ENCODE assay signal across 19 cellular contexts in the genomic region with DNA sequence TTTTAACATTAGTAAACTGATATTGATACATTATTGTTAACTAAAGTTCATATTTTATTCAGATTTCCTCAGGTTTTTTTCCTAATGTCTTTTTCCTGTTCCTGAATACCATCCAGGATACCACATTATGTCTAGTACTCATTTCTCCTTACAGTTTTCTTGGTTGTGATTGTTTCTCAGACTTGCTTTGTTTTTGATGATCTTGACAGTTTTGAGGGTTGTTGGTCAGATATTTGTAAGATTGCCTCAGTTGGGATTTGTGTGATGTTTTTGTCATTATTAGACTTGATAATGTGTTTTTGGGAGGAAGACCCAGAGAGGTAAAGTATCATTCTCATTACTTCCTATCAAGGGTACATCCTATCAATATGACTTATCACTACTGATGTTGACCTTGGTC. TPM values are rescaled to one million over a fixed set of nuclear protein-coding genes. Genes with fewer than 3 reads are reported as not detected.
DNase-seq lines count a peak whose midpoint lies in the region; ATAC-seq and TF ChIP-seq lines count a peak whose summit lies in the region.
"Had no signal": no experiment of that assay in that cellular context is flagged by ENCODE, and none has a peak within 500 bp of the region (broad histone marks: within the 10 kb centered on the region; RNA-seq: fewer than 3 reads in every experiment).

No MANE protein-coding gene starts in this region.

- H3K36me3 Mint-ChIP-seq in natural killer cell (no peaks in the 10 kb centered on the region), activated B cell treated with CpG ODN at 0.5 μM for 24 hours (ENCODE audit: low read depth) (peaks cover 2% of the 10 kb centered on the region), mesothelial cell of epicardium (no peaks in the 10 kb centered on the region)
- no peaks in the 10 kb centered on the region for H3K36me3 Mint-ChIP-seq in natural killer cell treated with Interleukin-12 subunit alpha and Interleukin-12 subunit beta and Interleukin-15 and Interleukin-18, amount 100 ng/mL, for 72 hours

- no peak overlapping the region for H2AFZ ChIP-seq in GM23248

- H3K9me3 Mint-ChIP-seq in natural killer cell (no peaks in the 10 kb centered on the region), activated B cell treated with CpG ODN at 0.5 μM for 24 hours (no peaks in the 10 kb centered on the region), mesothelial cell of epicardium (no peaks in the 10 kb centered on the region)
- H3K9me3 Mint-ChIP-seq in natural killer cell treated with Interleukin-12 subunit alpha and Interleukin-12 subunit beta and Interleukin-15 and Interleukin-18, amount 100 ng/mL, for 72 hours: no peaks in the 10 kb centered on the region

- H3K36me3 ChIP-seq in GM23248 (ENCODE audit: low read depth): no peaks in the 10 kb centered on the region
- H3K36me3 ChIP-seq: Peyer's patch had no signal

- in situ Hi-C loops in GM23248 (cut with MboI): no loop called here
- in situ Hi-C loops in G401 (cut with HindIII; ENCODE audit: low sequenced_read_pairs): no loop called here

- H3K4me3 Mint-ChIP-seq in natural killer cell: peak overlapping the region; percentile 43
- no peak overlapping the region for H3K4me3 Mint-ChIP-seq in natural killer cell treated with Interleukin-12 subunit alpha and Interleukin-12 subunit beta and Interleukin-15 and Interleukin-18, amount 100 ng/mL, for 72 hours
- no peak overlapping the region for H3K4me3 Mint-ChIP-seq in activated B cell treated with CpG ODN at 0.5 μM for 24 hours
- H3K4me3 Mint-ChIP-seq in mesothelial cell of epicardium: no peak overlapping the region

- peaks cover 62 to 65% of the 10 kb centered on the region in 2 donors for H3K4me1 Mint-ChIP-seq in natural killer cell
- H3K4me1 Mint-ChIP-seq in natural killer cell treated with Interleukin-12 subunit alpha and Interleukin-12 subunit beta and Interleukin-15 and Interleukin-18, amount 100 ng/mL, for 72 hours (ENCODE audit: low read depth in 2 of 2): peaks cover 31 to 36% of the 10 kb centered on the region in 2 donors
- H3K4me1 Mint-ChIP-seq in activated B cell treated with CpG ODN at 0.5 μM for 24 hours: peaks cover 66% of the 10 kb centered on the region
- peaks cover 15% of the 10 kb centered on the region for H3K4me1 Mint-ChIP-seq in mesothelial cell of epicardium

- no peaks in the 10 kb centered on the region for H3F3A ChIP-seq in GM23248 (ENCODE audit: insufficient read depth)

- no peak overlapping the region for H3K4me3 ChIP-seq in GM23248
- H3K4me3 ChIP-seq: BLaER1, GM12878, Peyer's patch had no signal

- H3K4me1 ChIP-seq in GM23248 (ENCODE audit: insufficient read depth): no peaks in the 10 kb centered on the region

- H3K27me3 Mint-ChIP-seq in natural killer cell (ENCODE audit: low read depth in 2 of 2) (no peaks in the 10 kb centered on the region), activated B cell treated with CpG ODN at 0.5 μM for 24 hours (no peaks in the 10 kb centered on the region), mesothelial cell of epicardium (ENCODE audit: low read depth) (no peaks in the 10 kb centered on the region)
- H3K27me3 Mint-ChIP-seq in natural killer cell treated with Interleukin-12 subunit alpha and Interleukin-12 subunit beta and Interleukin-15 and Interleukin-18, amount 100 ng/mL, for 72 hours: no peaks in the 10 kb centered on the region

- DNase-seq in natural killer cell (no peak), activated B cell treated with CpG ODN at 0.5 μM for 24 hours (no peak), mesothelial cell of epicardium (ENCODE audit: low spot score in 2 of 2, unreplicated experiment in 2 of 2) (no peak), GM23248 (no peak), G401 (ENCODE audit: low spot score) (no peak)
- no peak for DNase-seq in natural killer cell treated with Interleukin-12 subunit alpha and Interleukin-12 subunit beta and Interleukin-15 and Interleukin-18, amount 100 ng/mL, for 72 hours (ENCODE audit: low spot score)
- DNase-seq: Calu3, HCEC 1CT, MV-4-11, NCI-H1417 treated with DMSO at 0.1 percent for 48 hours, NCI-H2029, NCI-H2171 treated with DMSO at 0.1 percent for 48 hours, NCI-H510A, NCI-H82, Peyer's patch, Right ventricle myocardium superior had no signal

- POLR2A ChIA-PET in activated B cell treated with CpG ODN at 0.5 μM for 24 hours (lab: Charles Lee): no interaction called here

- no peak overlapping the region for H3K27ac ChIP-seq in GM23248
- H3K27ac ChIP-seq: BLaER1 had no signal

- TF ChIP-seq CTCF in natural killer cell (IDR thresholded peaks at IDR 0.05) (no peak), activated B cell treated with CpG ODN at 0.5 μM for 24 hours (IDR thresholded peaks at IDR 0.05) (no peak), mesothelial cell of epicardium (IDR thresholded peaks at IDR 0.05; ENCODE audit: unreplicated experiment) (no peak)

- no peaks in the 10 kb centered on the region for H3K9me3 ChIP-seq in GM23248 (ENCODE audit: low read depth)
- H3K9me3 ChIP-seq: Peyer's patch had no signal

- no peaks in the 10 kb centered on the region for H3K27me3 ChIP-seq in GM23248 (replicated peaks; ENCODE audit: insufficient read depth)
- H3K27me3 ChIP-seq: BLaER1, Peyer's patch had no signal

- no peak overlapping the region for H3K4me2 ChIP-seq in GM23248 (ENCODE audit: unreplicated experiment)
- H3K4me2 ChIP-seq: BLaER1 had no signal

- H4K20me1 ChIP-seq in GM23248 (ENCODE audit: insufficient read depth): no peaks in the 10 kb centered on the region

- CTCF ChIA-PET in activated B cell treated with CpG ODN at 0.5 μM for 24 hours (lab: Charles Lee): interaction anchor here (0.6 kb wide), 1 partner anchor 53 kb away, joined by 3 read pairs; no protein-coding TSS in a partner anchor

- intact Hi-C loops in natural killer cell (cut with micrococcal nuclease) (no loop called here), activated B cell treated with CpG ODN at 0.5 μM for 24 hours (cut with micrococcal nuclease) (loop anchor here (2.0 kb wide), 1 partner anchor 27 kb away; no protein-coding TSS in a partner anchor)

- no peaks in the 10 kb centered on the region for H3K79me2 ChIP-seq in GM23248 (ENCODE audit: insufficient read depth)

- no peak for ATAC-seq in natural killer cell
- ATAC-seq in natural killer cell treated with Interleukin-12 subunit alpha and Interleukin-12 subunit beta and Interleukin-15 and Interleukin-18, amount 100 ng/mL, for 72 hours: no peak
- no peak for ATAC-seq in activated B cell treated with CpG ODN at 0.5 μM for 24 hours (ENCODE audit: low read depth)
- no peak for ATAC-seq in GM21367 (IDR thresholded peaks at IDR 0.05; ENCODE audit: unreplicated experiment)
- ATAC-seq: GM12878 had no signal

- H3K9me2 ChIP-seq in GM23248 (ENCODE audit: insufficient read depth): no peaks in the 10 kb centered on the region

- no peak overlapping the region for H3K9ac ChIP-seq in GM23248
- H3K9ac ChIP-seq: BLaER1 had no signal

- H3K27ac Mint-ChIP-seq in natural killer cell (peak overlapping the region; percentile 83 to 87), activated B cell treated with CpG ODN at 0.5 μM for 24 hours (peak overlapping the region; percentile 72), mesothelial cell of epicardium (peak overlapping the region; percentile 21)
- no peak overlapping the region for H3K27ac Mint-ChIP-seq in natural killer cell treated with Interleukin-12 subunit alpha and Interleukin-12 subunit beta and Interleukin-15 and Interleukin-18, amount 100 ng/mL, for 72 hours

RNA-seq across cellular contexts. Expression of a gene that starts 19.5 kb away (rescaled TPM):
- 100 to 1,000 TPM; 151 to 196 (median 172) TPM for total RNA-seq in natural killer cell
- total RNA-seq in natural killer cell treated with Interleukin-12 subunit alpha and Interleukin-12 subunit beta and Interleukin-15 and Interleukin-18, amount 100 ng/mL, for 72 hours: 10 to 100 TPM; 50.7 to 60.5 TPM
- 73.8 and 74.0 TPM in 2 replicates for total RNA-seq in activated B cell treated with CpG ODN at 0.5 μM for 24 hours
- total RNA-seq in mesothelial cell of epicardium: 61.5 to 63.7 TPM (median 62.5 TPM) in 3 replicates
- total RNA-seq in GM23248 (2014; rRNA removed; shearing (Covaris generic)): 1.5 and 2.7 TPM in 2 replicates
- polyA plus RNA-seq in GM23248 (2016; fragmentation: Nextera tagmentation; extraction: Ambion mirVana): 0.89 and 0.91 TPM in 2 replicates
- 25.2 and 39.4 TPM in 2 replicates for total RNA-seq in G401 (2014; rRNA removed; shearing (Covaris generic))

Comparison
In these comparisons a context has a peak if more than half of its experiments do, and no peak if none do; other contexts are left out.
1. H3K27ac Mint-ChIP-seq: peak in natural killer cell (2 of 2), activated B cell treated with CpG ODN at 0.5 μM for 24 hours (single experiment) and mesothelial cell of epicardium (single experiment); none in natural killer cell treated with Interleukin-12 subunit alpha and Interleukin-12 subunit beta and Interleukin-15 and Interleukin-18, amount 100 ng/mL, for 72 hours (0 of 2).